Comparison of ENCODE assay signal across 19 cellular contexts in the genomic region with DNA sequence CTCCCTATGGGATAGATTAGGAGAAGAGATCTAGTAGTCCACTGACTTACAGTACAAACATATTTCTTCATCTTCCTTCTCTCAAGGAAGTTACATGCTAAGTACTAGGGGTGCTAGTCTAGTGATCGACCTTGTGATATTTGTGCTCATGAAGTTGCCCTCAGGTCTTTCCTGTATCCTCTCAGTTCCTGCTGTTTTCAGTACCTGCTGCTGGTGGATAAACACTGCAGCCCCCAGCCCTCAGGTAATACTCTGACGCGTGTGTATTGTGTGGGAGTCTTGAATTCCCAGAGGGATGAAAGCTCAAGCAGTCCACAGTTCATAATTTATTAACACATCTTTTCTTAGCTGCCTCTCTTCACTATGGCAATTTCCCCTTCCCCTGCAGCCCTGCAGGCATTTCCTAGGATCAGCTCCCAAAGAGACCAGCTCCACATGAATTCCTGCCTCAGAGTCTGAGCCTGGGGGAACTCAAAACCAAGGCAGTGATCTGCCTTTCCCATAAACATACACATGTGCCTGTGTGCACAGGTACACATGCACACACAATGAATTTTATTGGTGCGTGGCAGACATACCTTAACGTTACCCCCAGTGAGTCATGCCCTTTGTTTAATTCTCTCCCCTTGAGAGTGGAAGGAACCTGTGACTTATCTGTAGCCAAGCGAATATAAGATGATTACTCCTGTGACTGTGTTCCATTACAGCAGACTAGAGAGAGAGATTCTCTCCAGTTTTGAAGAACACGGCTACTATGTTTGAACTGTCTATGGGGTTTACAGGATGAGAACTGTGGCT. TPM values are rescaled to one million over a fixed set of nuclear protein-coding genes. Genes with fewer than 3 reads are reported as not detected.
A peak's percentile ranks its signal among the peaks of the same experiment; 100 is the strongest.
DNase-seq lines count a peak whose midpoint lies in the region; ATAC-seq and TF ChIP-seq lines count a peak whose summit lies in the region.
"Had no signal": no experiment of that assay in that cellular context is flagged by ENCODE, and none has a peak within 500 bp of the region (broad histone marks: within the 10 kb centered on the region; RNA-seq: fewer than 3 reads in every experiment).

No MANE protein-coding gene starts in this region.

- CTCF ChIA-PET in activated CD8-positive, alpha-beta T cell treated with anti-CD3 and anti-CD28 coated beads for 36 hours (lab: Charles Lee) = interaction anchor here (1.5 kb wide), 2 partner anchors 15 to 103 kb away, joined by 3 read pairs; no protein-coding TSS in a partner anchor
- CTCF ChIA-PET in activated CD8-positive, alpha-beta T cell treated with anti-CD3 and anti-CD28 coated beads, Interleukin-2, amount 10 ng/mL, durations not matched to agents 7 days and 5 days (lab: Charles Lee) = interaction anchor here (0.9 kb wide), 1 partner anchor 13 kb away, joined by 4 read pairs; no protein-coding TSS in a partner anchor

- H3K4me1 Mint-ChIP-seq in activated CD8-positive, alpha-beta T cell treated with anti-CD3 and anti-CD28 coated beads for 36 hours (ENCODE audit: low read depth) = peaks cover 18% of the 10 kb centered on the region
- peaks cover 28% of the 10 kb centered on the region for H3K4me1 Mint-ChIP-seq in activated CD8-positive, alpha-beta T cell treated with anti-CD3 and anti-CD28 coated beads, Interleukin-2, amount 10 ng/mL, durations not matched to agents 7 days and 5 days (ENCODE audit: low read depth)
- peaks cover 68% of the 10 kb centered on the region for H3K4me1 Mint-ChIP-seq in type B pancreatic cell (ENCODE audit: unreplicated experiment)

- no peak for TF ChIP-seq POLR2A in heart left ventricle (IDR thresholded peaks at IDR 0.05)

- ATAC-seq in activated CD8-positive, alpha-beta T cell treated with anti-CD3 and anti-CD28 coated beads for 36 hours = peak; percentile 51
- no peak for ATAC-seq in activated CD8-positive, alpha-beta T cell treated with anti-CD3 and anti-CD28 coated beads, Interleukin-2, amount 10 ng/mL, durations not matched to agents 7 days and 5 days
- no peak for ATAC-seq in GM21360 (IDR thresholded peaks at IDR 0.05; ENCODE audit: unreplicated experiment)
- ATAC-seq in heart left ventricle = no peak

- H3K4me3 Mint-ChIP-seq in activated CD8-positive, alpha-beta T cell treated with anti-CD3 and anti-CD28 coated beads for 36 hours = no peak overlapping the region
- H3K4me3 Mint-ChIP-seq in activated CD8-positive, alpha-beta T cell treated with anti-CD3 and anti-CD28 coated beads, Interleukin-2, amount 10 ng/mL, durations not matched to agents 7 days and 5 days = no peak overlapping the region
- peak overlapping the region; percentile 19 for H3K4me3 Mint-ChIP-seq in type B pancreatic cell
- H3K4me3 Mint-ChIP-seq: activated naive CD8-positive, alpha-beta T cell treated with anti-CD3 and anti-CD28 coated beads, Interleukin-2, amount 10 ng/mL, durations not matched to agents 7 days and 5 days had no signal

- POLR2A ChIA-PET in activated CD8-positive, alpha-beta T cell treated with anti-CD3 and anti-CD28 coated beads for 36 hours (lab: Charles Lee) = no interaction called here
- POLR2A ChIA-PET in activated CD8-positive, alpha-beta T cell treated with anti-CD3 and anti-CD28 coated beads, Interleukin-2, amount 10 ng/mL, durations not matched to agents 7 days and 5 days (lab: Charles Lee) = no interaction called here

- no peaks in the 10 kb centered on the region for H3K9me3 ChIP-seq in heart left ventricle
- H3K9me3 ChIP-seq: left lung had no signal

- 71 to 81% (median 78%) methylated on average over 7 of the region's 7 CpGs for WGBS in heart left ventricle, 4 donors

- peaks cover 2% of the 10 kb centered on the region for H3K27me3 Mint-ChIP-seq in activated CD8-positive, alpha-beta T cell treated with anti-CD3 and anti-CD28 coated beads for 36 hours
- peaks cover 42% of the 10 kb centered on the region for H3K27me3 Mint-ChIP-seq in activated CD8-positive, alpha-beta T cell treated with anti-CD3 and anti-CD28 coated beads, Interleukin-2, amount 10 ng/mL, durations not matched to agents 7 days and 5 days (ENCODE audit: low read depth)
- H3K27me3 Mint-ChIP-seq in type B pancreatic cell = no peaks in the 10 kb centered on the region

- H3K9me3 Mint-ChIP-seq in activated CD8-positive, alpha-beta T cell treated with anti-CD3 and anti-CD28 coated beads for 36 hours = no peaks in the 10 kb centered on the region
- no peaks in the 10 kb centered on the region for H3K9me3 Mint-ChIP-seq in activated CD8-positive, alpha-beta T cell treated with anti-CD3 and anti-CD28 coated beads, Interleukin-2, amount 10 ng/mL, durations not matched to agents 7 days and 5 days (ENCODE audit: insufficient read depth)
- peaks cover 5% of the 10 kb centered on the region for H3K9me3 Mint-ChIP-seq in type B pancreatic cell
- H3K9me3 Mint-ChIP-seq: activated naive CD8-positive, alpha-beta T cell treated with anti-CD3 and anti-CD28 coated beads, Interleukin-2, amount 10 ng/mL, durations not matched to agents 7 days and 5 days had no signal

- DNase-seq in activated CD8-positive, alpha-beta T cell treated with anti-CD3 and anti-CD28 coated beads for 36 hours = no peak
- DNase-seq in activated CD8-positive, alpha-beta T cell treated with anti-CD3 and anti-CD28 coated beads, Interleukin-2, amount 10 ng/mL, durations not matched to agents 7 days and 5 days = no peak
- DNase-seq in SW480 (ENCODE audit: low spot score) = peak; percentile 61
- DNase-seq in left kidney (ENCODE audit: low read depth, low spot score) = peak; percentile 70
- DNase-seq in type B pancreatic cell (ENCODE audit: extremely low spot score, unreplicated experiment) = no peak
- no peak for DNase-seq in heart left ventricle
- no peak for DNase-seq in KG1 (lab: John Stamatoyannopoulos, UW)
- DNase-seq: activated CD8-positive, alpha-beta memory T cell treated with anti-CD3 and anti-CD28 coated beads, Interleukin-2, amount 50 U/mL, for 48 hours; activated naive CD8-positive, alpha-beta T cell treated with anti-CD3 and anti-CD28 coated beads, Interleukin-2, amount 10 ng/mL, durations not matched to agents 7 days and 5 days; H7; left lung; NCI-H1930; NCI-H82 had no signal

- peaks cover 0 to 10% (median 0%) of the 10 kb centered on the region in 12 donors for H3K4me1 ChIP-seq in heart left ventricle

- intact Hi-C loops in activated CD8-positive, alpha-beta T cell treated with anti-CD3 and anti-CD28 coated beads for 36 hours (cut with micrococcal nuclease) = no loop called here
- intact Hi-C loops in heart left ventricle (cut with DNase I) = no loop called here

- TF ChIP-seq CTCF in activated CD8-positive, alpha-beta T cell treated with anti-CD3 and anti-CD28 coated beads for 36 hours (IDR thresholded peaks at IDR 0.05) = no peak
- TF ChIP-seq CTCF in type B pancreatic cell (conservative IDR thresholded peaks at IDR 0.05) = no peak
- no peak for TF ChIP-seq CTCF in heart left ventricle (IDR thresholded peaks at IDR 0.05)

- no peaks in the 10 kb centered on the region for H3K36me3 ChIP-seq in heart left ventricle
- H3K36me3 ChIP-seq: left lung had no signal

- no peaks in the 10 kb centered on the region for H3K27me3 ChIP-seq in heart left ventricle
- H3K27me3 ChIP-seq: left lung had no signal

- no peaks in the 10 kb centered on the region for H3K36me3 Mint-ChIP-seq in activated CD8-positive, alpha-beta T cell treated with anti-CD3 and anti-CD28 coated beads for 36 hours (ENCODE audit: low read depth)
- no peaks in the 10 kb centered on the region for H3K36me3 Mint-ChIP-seq in activated CD8-positive, alpha-beta T cell treated with anti-CD3 and anti-CD28 coated beads, Interleukin-2, amount 10 ng/mL, durations not matched to agents 7 days and 5 days (ENCODE audit: low read depth)
- no peaks in the 10 kb centered on the region for H3K36me3 Mint-ChIP-seq in type B pancreatic cell
- H3K36me3 Mint-ChIP-seq: activated naive CD8-positive, alpha-beta T cell treated with anti-CD3 and anti-CD28 coated beads, Interleukin-2, amount 10 ng/mL, durations not matched to agents 7 days and 5 days had no signal

- H3K4me3 ChIP-seq in heart left ventricle = no peak overlapping the region
- H3K4me3 ChIP-seq: left lung had no signal

- no peak overlapping the region for H3K27ac Mint-ChIP-seq in activated CD8-positive, alpha-beta T cell treated with anti-CD3 and anti-CD28 coated beads for 36 hours
- no peak overlapping the region for H3K27ac Mint-ChIP-seq in activated CD8-positive, alpha-beta T cell treated with anti-CD3 and anti-CD28 coated beads, Interleukin-2, amount 10 ng/mL, durations not matched to agents 7 days and 5 days
- H3K27ac Mint-ChIP-seq in type B pancreatic cell = peak overlapping the region; percentile 48
- H3K27ac Mint-ChIP-seq: activated naive CD8-positive, alpha-beta T cell treated with anti-CD3 and anti-CD28 coated beads, Interleukin-2, amount 10 ng/mL, durations not matched to agents 7 days and 5 days had no signal

- no peak overlapping the region for H3K27ac ChIP-seq in heart left ventricle
- H3K27ac ChIP-seq: KMS-11, left lung had no signal

RNA-seq across cellular contexts. Expression of a gene that starts 14.0 kb away (rescaled TPM):
- total RNA-seq in activated CD8-positive, alpha-beta T cell treated with anti-CD3 and anti-CD28 coated beads for 36 hours = not detected
- not detected for total RNA-seq in activated CD8-positive, alpha-beta T cell treated with anti-CD3 and anti-CD28 coated beads, Interleukin-2, amount 10 ng/mL, durations not matched to agents 7 days and 5 days
- total RNA-seq in type B pancreatic cell (ENCODE audit: low replicate concordance) (19.1 and 34.7 TPM in 2 replicates), heart left ventricle (100 to 1,000 TPM in 2 of 9 donors, 10 to 100 TPM in 3, 1 to 10 TPM in 3, under 1 TPM in 1; 0.42 to 504 (median 15.5) TPM)
- polyA plus RNA-seq in heart left ventricle = 10 to 100 TPM in 1 of 2 donors, under 1 TPM in 1; 0.97 to 46.9 TPM
- total RNA-seq: activated naive CD8-positive, alpha-beta T cell treated with anti-CD3 and anti-CD28 coated beads, Interleukin-2, amount 10 ng/mL, durations not matched to agents 7 days and 5 days; endothelial cell of umbilical vein; H7 had no signal
- polyA plus RNA-seq: endothelial cell of umbilical vein had no signal

RNA-seq across cellular contexts. Expression of a gene that starts 28.5 kb away (rescaled TPM):
- 1 to 10 TPM; 9.7 to 9.9 TPM for total RNA-seq in activated CD8-positive, alpha-beta T cell treated with anti-CD3 and anti-CD28 coated beads for 36 hours
- 10 to 100 TPM; 14.6 to 15.3 TPM for total RNA-seq in activated CD8-positive, alpha-beta T cell treated with anti-CD3 and anti-CD28 coated beads, Interleukin-2, amount 10 ng/mL, durations not matched to agents 7 days and 5 days
- 4.3 and 5.8 TPM in 2 replicates for total RNA-seq in type B pancreatic cell (ENCODE audit: low replicate concordance)
- not detected for total RNA-seq in heart left ventricle
- under 1 TPM in 1 of 2 donors, not detected in 1; 0.07 TPM for polyA plus RNA-seq in heart left ventricle
- total RNA-seq: cerebellum, endothelial cell of umbilical vein, H7, left lung, skeletal muscle tissue, subcutaneous adipose tissue had no signal
- polyA plus RNA-seq: endothelial cell of umbilical vein had no signal

Comparison
In these comparisons a context has a peak if more than half of its experiments do, and no peak if none do; other contexts are left out.
1. DNase-seq: peak in SW480 (single experiment) and left kidney (single experiment); none in activated CD8-positive, alpha-beta T cell treated with anti-CD3 and anti-CD28 coated beads for 36 hours (single experiment), activated CD8-positive, alpha-beta T cell treated with anti-CD3 and anti-CD28 coated beads, Interleukin-2, amount 10 ng/mL, durations not matched to agents 7 days and 5 days (single experiment), type B pancreatic cell (single experiment), heart left ventricle (0 of 5) and KG1 (single experiment).